ENCODE assay signal across 9 cellular contexts in genomic region chr12:8648598-8649205, GRCh38. TPM values are rescaled to one million over a fixed set of nuclear protein-coding genes. Genes with fewer than 3 reads are reported as not detected.
DNase-seq lines count a peak whose midpoint lies in the region; ATAC-seq and TF ChIP-seq lines count a peak whose summit lies in the region.
"Had no signal": no experiment of that assay in that cellular context is flagged by ENCODE, and none has a peak within 500 bp of the region (broad histone marks: within the 10 kb centered on the region; RNA-seq: fewer than 3 reads in every experiment).

No MANE protein-coding gene starts in this region.

- H3K36me3 Mint-ChIP-seq in activated T-cell treated with anti-CD3 and anti-CD28 coated beads, Interleukin-2, amount 50 U/mL, for 24 hours (ENCODE audit: low read depth), result no peaks in the 10 kb centered on the region
- no peaks in the 10 kb centered on the region for H3K36me3 Mint-ChIP-seq in glutamatergic neuron (ENCODE audit: unreplicated experiment)

- DNase-seq in activated T-cell treated with anti-CD3 and anti-CD28 coated beads, Interleukin-2, amount 50 U/mL, for 24 hours, result peak; percentile 74
- peak; percentile 48 to 51 for DNase-seq in stimulated activated CD8-positive, alpha-beta memory T cell treated with anti-CD3 and anti-CD28 coated beads, Interleukin-7, amount 100 ng/mL, for 4 hours (ENCODE audit: low read depth in 2 of 2)
- DNase-seq in GM03348 (ENCODE audit: low spot score) (no peak), glutamatergic neuron (no peak), NCI-H2029 treated with DMSO at 0.1 percent for 48 hours (lab: John Stamatoyannopoulos, UW) (no peak), NCI-H146 (lab: John Stamatoyannopoulos, UW) (no peak)
- DNase-seq: heart left ventricle had no signal

- peak overlapping the region; percentile 45 for H3K27ac Mint-ChIP-seq in activated T-cell treated with anti-CD3 and anti-CD28 coated beads, Interleukin-2, amount 50 U/mL, for 24 hours
- no peak overlapping the region for H3K27ac Mint-ChIP-seq in glutamatergic neuron (ENCODE audit: unreplicated experiment)

- no peak overlapping the region for H3K4me3 Mint-ChIP-seq in activated T-cell treated with anti-CD3 and anti-CD28 coated beads, Interleukin-2, amount 50 U/mL, for 24 hours
- no peak overlapping the region for H3K4me3 Mint-ChIP-seq in glutamatergic neuron (ENCODE audit: unreplicated experiment)

- ATAC-seq in GM19455 (IDR thresholded peaks at IDR 0.05; ENCODE audit: unreplicated experiment) (peak; percentile 82), HG03139 (IDR thresholded peaks at IDR 0.05; ENCODE audit: unreplicated experiment) (peak; percentile 59)

- no peaks in the 10 kb centered on the region for H3K9me3 Mint-ChIP-seq in activated T-cell treated with anti-CD3 and anti-CD28 coated beads, Interleukin-2, amount 50 U/mL, for 24 hours
- H3K9me3 Mint-ChIP-seq in glutamatergic neuron (ENCODE audit: unreplicated experiment), result no peaks in the 10 kb centered on the region

- peaks cover 46% of the 10 kb centered on the region for H3K4me1 Mint-ChIP-seq in activated T-cell treated with anti-CD3 and anti-CD28 coated beads, Interleukin-2, amount 50 U/mL, for 24 hours (ENCODE audit: low read depth)
- no peaks in the 10 kb centered on the region for H3K4me1 Mint-ChIP-seq in glutamatergic neuron (ENCODE audit: low read depth, unreplicated experiment)

- H3K27me3 Mint-ChIP-seq in activated T-cell treated with anti-CD3 and anti-CD28 coated beads, Interleukin-2, amount 50 U/mL, for 24 hours, result peaks cover 20% of the 10 kb centered on the region
- no peaks in the 10 kb centered on the region for H3K27me3 Mint-ChIP-seq in glutamatergic neuron (ENCODE audit: unreplicated experiment)

- no peak for TF ChIP-seq CTCF in glutamatergic neuron (IDR thresholded peaks at IDR 0.05; ENCODE audit: partially characterized antibody, unreplicated experiment)

RNA-seq across cellular contexts. Expression of gene MFAP5, which starts 13.9 kb away (rescaled TPM):
- not detected for total RNA-seq in glutamatergic neuron (ENCODE audit: unreplicated experiment)

RNA-seq across cellular contexts. Expression of gene AICDA, which starts 36.0 kb away (rescaled TPM):
- not detected for total RNA-seq in glutamatergic neuron (ENCODE audit: unreplicated experiment)
- total RNA-seq: heart left ventricle had no signal

RNA-seq across cellular contexts. Expression of gene RIMKLB, which starts 49.1 kb away (rescaled TPM):
- 55.7 TPM for total RNA-seq in glutamatergic neuron (ENCODE audit: unreplicated experiment)

Comparison
In these comparisons a context has a peak if more than half of its experiments do, and no peak if none do; other contexts are left out.
1. DNase-seq: peak in activated T-cell treated with anti-CD3 and anti-CD28 coated beads, Interleukin-2, amount 50 U/mL, for 24 hours (single experiment) and stimulated activated CD8-positive, alpha-beta memory T cell treated with anti-CD3 and anti-CD28 coated beads, Interleukin-7, amount 100 ng/mL, for 4 hours (2 of 2); none in GM03348 (single experiment), glutamatergic neuron (single experiment), NCI-H2029 treated with DMSO at 0.1 percent for 48 hours (single experiment) and NCI-H146 (single experiment).